ENCODE assay signal across 12 cellular contexts in the genomic region with DNA sequence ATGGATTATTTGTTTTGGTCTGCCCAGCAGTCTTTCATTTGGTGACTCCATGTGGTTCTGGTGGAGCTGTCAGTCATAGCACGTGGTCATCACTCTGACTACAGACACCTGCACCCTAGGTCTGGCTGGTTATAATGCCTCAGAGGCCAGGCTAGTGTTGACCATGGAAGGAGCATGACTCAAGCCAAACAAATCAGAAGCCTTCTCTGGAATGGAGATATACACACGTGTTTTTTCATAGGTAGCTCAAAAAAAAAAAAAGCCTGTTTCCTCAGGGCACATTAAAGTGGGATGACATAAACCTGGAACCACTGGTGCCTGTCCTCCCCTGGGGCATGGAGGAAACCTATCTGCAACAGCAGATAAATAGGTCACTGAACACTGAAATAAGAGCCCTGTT. TPM values are rescaled to one million over a fixed set of nuclear protein-coding genes. Genes with fewer than 3 reads are reported as not detected.
DNase-seq lines count a peak whose midpoint lies in the region; ATAC-seq, FAIRE-seq and TF ChIP-seq lines count a peak whose summit lies in the region.
"Had no signal": no experiment of that assay in that cellular context is flagged by ENCODE, and none has a peak within 500 bp of the region (broad histone marks: within the 10 kb centered on the region; RNA-seq: fewer than 3 reads in every experiment).

No MANE protein-coding gene starts in this region.

- no CpG with 5 or more reads among the region's 2 CpGs for WGBS in trophoblast cell (ENCODE audit: extremely low coverage, insufficient coverage, insufficient read length)

- FAIRE-seq in GM19239 (lab: Jason Lieb, UNC): no peak
- FAIRE-seq: islet of Langerhans, small intestine had no signal

- H2BK5ac ChIP-seq in trophoblast cell (ENCODE audit: low read depth, low read length, poor library complexity): no peak overlapping the region

- H2AK5ac ChIP-seq in trophoblast cell (ENCODE audit: low read length): no peak overlapping the region

- peak; percentile 68 for DNase-seq in LNCaP clone FGC (ENCODE audit: low read depth)
- peak; percentile 90 to 99 for DNase-seq in trophoblast cell
- no peak for DNase-seq in GM19239 (ENCODE audit: insufficient read length, low spot score)
- DNase-seq: activated CD4-positive, alpha-beta T cell treated with anti-CD3 and anti-CD28 coated beads, Interleukin-2, amount 50 U/mL, for 1 hour; activated naive CD4-positive, alpha-beta T cell treated with anti-CD3 and anti-CD28 coated beads, Interleukin-2, amount 10 ng/mL, durations not matched to agents 7 days and 5 days; HFFc6; small intestine had no signal

- H3K4me3 ChIP-seq in LNCaP clone FGC (ENCODE audit: low read depth, low read length): no peak overlapping the region
- no peak overlapping the region for H3K4me3 ChIP-seq in trophoblast cell (ENCODE audit: low read depth, low read length)

- H3K4me1 ChIP-seq in trophoblast cell (ENCODE audit: control insufficient read depth in 1 of 2, insufficient read depth in 2 of 2, low read length in 2 of 2): peaks cover 4 to 10% of the 10 kb centered on the region in 2 experiments

- no peak overlapping the region for H3K23ac ChIP-seq in trophoblast cell (ENCODE audit: low read length)

- H2AFZ ChIP-seq in trophoblast cell (ENCODE audit: insufficient read depth, low read length, poor library complexity): no peak overlapping the region

- H3K79me2 ChIP-seq in trophoblast cell (ENCODE audit: control insufficient read depth, insufficient read depth, low read length, poor library complexity): no peaks in the 10 kb centered on the region

- H3K27ac ChIP-seq in VCaP (peak overlapping the region; percentile 87; the same call in 1 of the 2 replicates), trophoblast cell (ENCODE audit: low read depth, low read length) (peak overlapping the region; percentile 12)

- no peak overlapping the region for H4K8ac ChIP-seq in trophoblast cell (ENCODE audit: low read depth, low read length)

- no peak overlapping the region for H2BK120ac ChIP-seq in trophoblast cell (ENCODE audit: insufficient read depth, low read length, poor library complexity)

- no peak overlapping the region for H4K91ac ChIP-seq in trophoblast cell (ENCODE audit: low read depth, low read length)

- H3K14ac ChIP-seq in trophoblast cell (ENCODE audit: low read length): no peak overlapping the region

- no peak overlapping the region for H2BK12ac ChIP-seq in trophoblast cell (ENCODE audit: low read length)

- H3K9me3 ChIP-seq in trophoblast cell (ENCODE audit: insufficient read depth, low read depth, low read length): no peaks in the 10 kb centered on the region

- H3K4ac ChIP-seq in trophoblast cell (ENCODE audit: low read depth, low read length): no peak overlapping the region

- TF ChIP-seq CTCF in LNCaP clone FGC (IDR thresholded peaks at IDR 0.05; ENCODE audit: control insufficient read depth, extremely low read depth, insufficient read depth) (no peak), VCaP (conservative IDR thresholded peaks at IDR 0.05) (no peak)

- no peak overlapping the region for H3K9ac ChIP-seq in trophoblast cell (ENCODE audit: low read length)

- H3K4me2 ChIP-seq in trophoblast cell (ENCODE audit: low read length): no peak overlapping the region

- no peak for ATAC-seq in activated CD4-positive, CD25-positive, alpha-beta regulatory T cell treated with anti-CD3 and anti-CD28 coated beads, Interleukin-2, amount 50 U/mL, for 24 hours
- no peak for ATAC-seq in HG02571 (IDR thresholded peaks at IDR 0.05; ENCODE audit: unreplicated experiment)

- H4K12ac ChIP-seq in trophoblast cell (ENCODE audit: low read depth, low read length): no peak overlapping the region

- H3K79me1 ChIP-seq in trophoblast cell (ENCODE audit: low read length): peaks cover 4% of the 10 kb centered on the region

- H3K36me3 ChIP-seq in trophoblast cell (ENCODE audit: control insufficient read depth in 1 of 2, insufficient read depth in 2 of 2, low read length in 2 of 2): no peaks in the 10 kb centered on the region

- H3K27me3 ChIP-seq in trophoblast cell (ENCODE audit: insufficient read depth, low read length): no peaks in the 10 kb centered on the region

- H3K18ac ChIP-seq in trophoblast cell (ENCODE audit: low read length): no peak overlapping the region

RNA-seq across cellular contexts. Expression of gene PLAAT3, which starts 8.1 kb away (rescaled TPM):
- 64.9 and 69.8 TPM in 2 replicates for polyA plus RNA-seq in trophoblast cell (2013)

RNA-seq across cellular contexts. Expression of gene ATL3, which starts 48.9 kb away (rescaled TPM):
- 17.6 and 18.0 TPM in 2 replicates for polyA plus RNA-seq in trophoblast cell (2013)

RNA-seq across cellular contexts. Expression of gene RTN3, which starts 59.0 kb away (rescaled TPM):
- 186 and 191 TPM in 2 replicates for polyA plus RNA-seq in trophoblast cell (2013)

RNA-seq across cellular contexts. Expression of gene PLAAT2, which starts 59.1 kb away (rescaled TPM):
- 0.18 and 0.22 TPM in 2 replicates for polyA plus RNA-seq in trophoblast cell (2013)
- polyA plus RNA-seq: urinary bladder had no signal
